Comparison of ENCODE assay signal across 9 cellular contexts in genomic region chr22:28798810-28799124, GRCh38. TPM values are rescaled to one million over a fixed set of nuclear protein-coding genes. Genes with fewer than 3 reads are reported as not detected.
A peak's percentile ranks its signal among the peaks of the same experiment; 100 is the strongest.
DNase-seq lines count a peak whose midpoint lies in the region; ATAC-seq lines count a peak whose summit lies in the region.
"Had no signal": no experiment of that assay in that cellular context is flagged by ENCODE, and none has a peak within 500 bp of the region (broad histone marks: within the 10 kb centered on the region; RNA-seq: fewer than 3 reads in every experiment).

No MANE protein-coding gene starts in this region.

- no peak for ATAC-seq in GM19351 (IDR thresholded peaks at IDR 0.05; ENCODE audit: unreplicated experiment)
- no peak for ATAC-seq in HG02763 (IDR thresholded peaks at IDR 0.05; ENCODE audit: unreplicated experiment)

- H3K27me3 ChIP-seq in subcutaneous abdominal adipose tissue (ENCODE audit: control insufficient read depth in 5 of 5, insufficient read depth in 4 of 5, low read length in 5 of 5): no peaks in the 10 kb centered on the region

- peaks cover 0 to 56% (median 44%) of the 10 kb centered on the region in 5 donors for H3K4me1 ChIP-seq in subcutaneous abdominal adipose tissue (ENCODE audit: control insufficient read depth in 5 of 5, insufficient read depth in 5 of 5, low read length in 5 of 5)

- CTCF ChIA-PET in activated naive CD4-positive, alpha-beta T cell treated with anti-CD3 and anti-CD28 coated beads, Interleukin-2, amount 10 ng/mL, durations not matched to agents 7 days and 5 days (lab: Charles Lee): interaction anchor here (0.6 to 3.1 kb wide), 5 partner anchors 8 to 31 kb away, joined by 3 to 18 read pairs (median 5); no protein-coding TSS in a partner anchor

- H3K27ac ChIP-seq in subcutaneous abdominal adipose tissue (ENCODE audit: low read depth, low read length): peak overlapping the region; percentile 97

- H3K27me3 Mint-ChIP-seq in activated naive CD4-positive, alpha-beta T cell treated with anti-CD3 and anti-CD28 coated beads, Interleukin-2, amount 10 ng/mL, durations not matched to agents 7 days and 5 days: peaks cover 3% of the 10 kb centered on the region
- H3K27me3 Mint-ChIP-seq in immature natural killer cell (ENCODE audit: low read depth in 3 of 3): peaks cover 15 to 33% (median 29%) of the 10 kb centered on the region in 3 donors

- peak overlapping the region; percentile 77 to 99 (median 98) for H3K9ac ChIP-seq in subcutaneous abdominal adipose tissue (ENCODE audit: low read length in 5 of 5)

- H3K4me3 Mint-ChIP-seq in activated naive CD4-positive, alpha-beta T cell treated with anti-CD3 and anti-CD28 coated beads, Interleukin-2, amount 10 ng/mL, durations not matched to agents 7 days and 5 days: peak overlapping the region; percentile 84
- peak overlapping the region; percentile 90 to 98 (median 96) for H3K4me3 Mint-ChIP-seq in immature natural killer cell

- peak; percentile 32 to 37 for DNase-seq in activated CD4-positive, alpha-beta T cell treated with anti-CD3 and anti-CD28 coated beads for 4 hours
- no peak for DNase-seq in activated CD4-positive, alpha-beta T cell treated with anti-CD3 and anti-CD28 coated beads for 1 hour
- peak; percentile 30 for DNase-seq in activated naive CD4-positive, alpha-beta T cell treated with anti-CD3 and anti-CD28 coated beads, Interleukin-2, amount 10 ng/mL, durations not matched to agents 7 days and 5 days
- DNase-seq in immature natural killer cell (no peak), HUDEP-2 (lab: John Stamatoyannopoulos, UW; ENCODE audit: unreplicated experiment in 76 of 76) (no peak)
- DNase-seq: central memory CD4-positive, alpha-beta T cell had no signal

- peaks cover 73% of the 10 kb centered on the region for H3K36me3 Mint-ChIP-seq in activated naive CD4-positive, alpha-beta T cell treated with anti-CD3 and anti-CD28 coated beads, Interleukin-2, amount 10 ng/mL, durations not matched to agents 7 days and 5 days
- peaks cover 33 to 56% (median 42%) of the 10 kb centered on the region in 3 donors for H3K36me3 Mint-ChIP-seq in immature natural killer cell

- H3K9me3 Mint-ChIP-seq in activated naive CD4-positive, alpha-beta T cell treated with anti-CD3 and anti-CD28 coated beads, Interleukin-2, amount 10 ng/mL, durations not matched to agents 7 days and 5 days: no peaks in the 10 kb centered on the region
- H3K9me3 Mint-ChIP-seq in immature natural killer cell: no peaks in the 10 kb centered on the region

- peaks cover 33 to 43% (median 35%) of the 10 kb centered on the region in 5 donors for H3K36me3 ChIP-seq in subcutaneous abdominal adipose tissue (ENCODE audit: control insufficient read depth in 5 of 5, insufficient read depth in 5 of 5, low read length in 5 of 5)

- peak overlapping the region; percentile 89 for H3K27ac Mint-ChIP-seq in activated naive CD4-positive, alpha-beta T cell treated with anti-CD3 and anti-CD28 coated beads, Interleukin-2, amount 10 ng/mL, durations not matched to agents 7 days and 5 days
- H3K27ac Mint-ChIP-seq in immature natural killer cell: peak overlapping the region; percentile 91 to 100 (median 94)

- no peaks in the 10 kb centered on the region for H3K9me3 ChIP-seq in subcutaneous abdominal adipose tissue (ENCODE audit: control insufficient read depth in 5 of 5, low read length in 5 of 5)

- H3K4me1 Mint-ChIP-seq in activated naive CD4-positive, alpha-beta T cell treated with anti-CD3 and anti-CD28 coated beads, Interleukin-2, amount 10 ng/mL, durations not matched to agents 7 days and 5 days: peaks cover 57% of the 10 kb centered on the region
- H3K4me1 Mint-ChIP-seq in immature natural killer cell: peaks cover 68 to 74% of the 10 kb centered on the region in 2 donors

- H3K4me3 ChIP-seq in subcutaneous abdominal adipose tissue (ENCODE audit: low read depth in 1 of 5, low read length in 5 of 5): peak overlapping the region; percentile 71 to 97 (median 95)

RNA-seq across cellular contexts. Expression of gene XBP1, which starts 1.6 kb away (rescaled TPM):
- polyA plus RNA-seq in immature natural killer cell: 1,000 to 10,000 TPM in 1 of 3 donors, 100 to 1,000 TPM in 2; 600 to 1,153 (median 962) TPM

RNA-seq across cellular contexts. Expression of gene CCDC117, which starts 26.3 kb away (rescaled TPM):
- polyA plus RNA-seq in immature natural killer cell: 10 to 100 TPM; 13.7 to 21.4 (median 14.7) TPM

RNA-seq across cellular contexts. Expression of gene HSCB, which starts 56.9 kb away (rescaled TPM):
- 10 to 100 TPM; 32.5 to 36.3 (median 35.8) TPM for polyA plus RNA-seq in immature natural killer cell

RNA-seq across cellular contexts. Expression of gene CHEK2, which starts 57.1 kb away (rescaled TPM):
- polyA plus RNA-seq in immature natural killer cell: 10 to 100 TPM in 1 of 3 donors, 1 to 10 TPM in 2; 6.2 to 10.6 (median 9.6) TPM

Comparison
In these comparisons a context has a peak if more than half of its experiments do, and no peak if none do; other contexts are left out.
1. DNase-seq: peak in activated CD4-positive, alpha-beta T cell treated with anti-CD3 and anti-CD28 coated beads for 4 hours (2 of 2) and activated naive CD4-positive, alpha-beta T cell treated with anti-CD3 and anti-CD28 coated beads, Interleukin-2, amount 10 ng/mL, durations not matched to agents 7 days and 5 days (single experiment); none in activated CD4-positive, alpha-beta T cell treated with anti-CD3 and anti-CD28 coated beads for 1 hour (single experiment), immature natural killer cell (0 of 3) and HUDEP-2 (0 of 76).